In the genomic region with DNA sequence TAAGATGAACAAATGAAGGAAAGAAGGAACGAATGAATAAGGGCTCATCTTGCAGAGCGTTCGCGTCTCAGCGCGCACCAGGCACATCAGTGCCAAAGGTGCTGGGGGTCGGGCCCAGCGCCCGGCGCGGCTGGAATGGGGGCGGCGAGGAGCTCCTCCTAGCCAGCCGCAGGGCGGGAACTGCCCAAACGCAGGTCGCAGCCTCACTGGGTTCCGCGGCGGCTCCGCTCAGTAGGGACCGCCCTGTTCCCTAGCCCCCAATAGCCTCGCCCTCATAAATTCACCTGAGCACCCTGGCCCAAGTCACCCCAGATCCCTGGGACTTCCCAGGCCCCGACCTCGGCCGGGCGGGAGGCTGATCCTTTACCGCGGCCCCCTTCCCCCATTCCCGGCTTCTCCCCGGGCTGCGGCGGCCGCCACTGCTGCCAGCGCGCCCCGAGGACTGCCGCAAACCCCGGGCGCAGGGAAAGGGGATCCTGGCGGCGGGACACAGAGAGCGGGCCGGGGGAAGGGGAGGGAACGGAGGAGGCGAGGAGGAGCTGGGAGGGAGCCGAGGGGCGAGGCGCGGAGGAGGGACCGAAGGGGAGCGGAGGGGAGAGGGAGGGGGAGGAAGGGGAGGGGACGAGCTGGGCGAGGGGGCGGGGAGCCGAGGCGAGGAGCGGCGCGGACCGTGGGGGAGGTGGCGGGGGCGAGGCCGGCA, we compare ENCODE assay signal across 8 cellular contexts. TPM values are rescaled to one million over a fixed set of nuclear protein-coding genes. Genes with fewer than 3 reads are reported as not detected.
DNase-seq lines count a peak whose midpoint lies in the region; ATAC-seq and TF ChIP-seq lines count a peak whose summit lies in the region.

No MANE protein-coding gene starts in this region.

- H3K27ac ChIP-seq in mesendoderm (ENCODE audit: low read depth, low read length) (no peak overlapping the region), upper lobe of left lung (no peak overlapping the region)

- H3K56ac ChIP-seq in mesendoderm (ENCODE audit: low read length): peak overlapping the region; percentile 47

- POLR2A ChIA-PET in Caco-2 (lab: Charles Lee): no interaction called here

- DNase-seq in Caco-2 (peak in 1 of 2 experiments; percentile 30), NCI-H1694 treated with DMSO at 0.1 percent for 48 hours (lab: John Stamatoyannopoulos, UW) (peak; percentile 42), mesendoderm (peak; percentile 69), upper lobe of left lung (peak in 1 of 2 donors; percentile 82), RPMI8226 (no peak), hepatic stellate cell (ENCODE audit: low spot score) (no peak)

- CTCF ChIA-PET in Caco-2 (lab: Charles Lee): interaction anchor here (0.6 to 1.4 kb wide), 5 partner anchors 10 to 144 kb away, joined by 3 to 6 read pairs (median 4); no protein-coding TSS in a partner anchor

- H4K5ac ChIP-seq in mesendoderm (ENCODE audit: low read length): no peak overlapping the region

- H3K9me3 ChIP-seq in Caco-2 (no peaks in the 10 kb centered on the region), upper lobe of left lung (no peaks in the 10 kb centered on the region)

- H3K4me3 ChIP-seq in Caco-2 (ENCODE audit: low read depth, low read length): peak overlapping the region; percentile 36
- peak overlapping the region; percentile 1 for H3K4me3 ChIP-seq in mesendoderm (ENCODE audit: low read length)
- peak overlapping the region in 3 of 4 donors; percentile 40 to 47 (median 46) for H3K4me3 ChIP-seq in upper lobe of left lung

- H3K4me1 ChIP-seq in Caco-2 (0 out of 2 replicates have a peak, but pooled peaks cover 3% of the 10 kb centered on the region), mesendoderm (ENCODE audit: control insufficient read depth, low read depth, low read length) (no peaks in the 10 kb centered on the region), upper lobe of left lung (peaks cover 24 to 29% (median 25%) of the 10 kb centered on the region in 4 donors)

- WGBS in mesendoderm (ENCODE audit: extremely low coverage, insufficient coverage, low lambda C conversion rate): no CpG with 5 or more reads among the region's 64 CpGs
- 1 to 2% methylated on average over 13 to 24 of the region's 64 CpGs for WGBS in upper lobe of left lung, 2 donors

- H3K27me3 Mint-ChIP-seq in Caco-2 (ENCODE audit: insufficient read depth, unreplicated experiment) (peaks cover 31% of the 10 kb centered on the region), brain (peaks cover 43% of the 10 kb centered on the region)

- no peak overlapping the region for H4K8ac ChIP-seq in mesendoderm (ENCODE audit: low read depth, low read length)

- H3K4ac ChIP-seq in mesendoderm (ENCODE audit: low read depth, low read length): no peak overlapping the region

- H3K9me3 Mint-ChIP-seq in Caco-2 (ENCODE audit: unreplicated experiment): no peaks in the 10 kb centered on the region
- no peaks in the 10 kb centered on the region for H3K9me3 Mint-ChIP-seq in brain

- H2AK5ac ChIP-seq in mesendoderm (ENCODE audit: low read length): no peak overlapping the region

- H3K9ac ChIP-seq in mesendoderm (ENCODE audit: low read length): peak overlapping the region; percentile 25

- no peak overlapping the region for H3K23ac ChIP-seq in mesendoderm (ENCODE audit: low read length)

- TF ChIP-seq CTCF in Caco-2 (IDR thresholded peaks at IDR 0.05; ENCODE audit: insufficient read depth in 1 of 2, low read depth in 1 of 2, low read length in 1 of 2, severe bottlenecking in 1 of 2, unreplicated experiment in 1 of 2): no peak
- peak in 1 of 2 experiments; percentile 2 for TF ChIP-seq CTCF in brain (conservative IDR thresholded peaks at IDR 0.05)
- TF ChIP-seq CTCF in upper lobe of left lung (IDR thresholded peaks at IDR 0.05): no peak

- peak overlapping the region; percentile 61 for H3K18ac ChIP-seq in mesendoderm (ENCODE audit: low read length)

- H3K27ac Mint-ChIP-seq in Caco-2 (ENCODE audit: unreplicated experiment): no peak overlapping the region
- H3K27ac Mint-ChIP-seq in brain: peak overlapping the region in 2 of 5 experiments; percentile 88 to 89

- H3K4me2 ChIP-seq in mesendoderm (ENCODE audit: low read length): peak overlapping the region; percentile 53

- H2BK120ac ChIP-seq in mesendoderm (ENCODE audit: low read depth, low read length): no peak overlapping the region

- no peak overlapping the region for H2BK5ac ChIP-seq in mesendoderm (ENCODE audit: low read length)

- no peak overlapping the region for H2BK15ac ChIP-seq in mesendoderm (replicated peaks; ENCODE audit: low read depth)

- H3K4me3 Mint-ChIP-seq in Caco-2 (ENCODE audit: unreplicated experiment): peak overlapping the region; percentile 72
- H3K4me3 Mint-ChIP-seq in brain: peak overlapping the region; percentile 91 to 94 (median 92)

- no peaks in the 10 kb centered on the region for H3K79me2 ChIP-seq in mesendoderm (ENCODE audit: control insufficient read depth, insufficient read depth, low read length)

- TF ChIP-seq POLR2A in upper lobe of left lung (IDR thresholded peaks at IDR 0.05): no peak

- BruUV-seq in Caco-2 (replicated peaks; lab: Mats Ljungman, UMichigan): no TSS peak

- ATAC-seq in upper lobe of left lung (ENCODE audit: low FRiP score in 2 of 2) (peak in 1 of 2 donors; percentile 59), HG02840 (IDR thresholded peaks at IDR 0.05; ENCODE audit: low FRiP score, unreplicated experiment) (no peak)

- H3K36me3 Mint-ChIP-seq in Caco-2 (ENCODE audit: insufficient read depth, unreplicated experiment) (no peaks in the 10 kb centered on the region), brain (no peaks in the 10 kb centered on the region)

- no peaks in the 10 kb centered on the region for H3K36me3 ChIP-seq in Caco-2 (ENCODE audit: control insufficient read depth, insufficient read depth, low read length)
- no peaks in the 10 kb centered on the region for H3K36me3 ChIP-seq in mesendoderm (ENCODE audit: control insufficient read depth, insufficient read depth, low read length)
- H3K36me3 ChIP-seq in upper lobe of left lung: no peaks in the 10 kb centered on the region

- intact Hi-C loops in Caco-2 (cut with micrococcal nuclease; ENCODE audit: unreplicated experiment): loop anchor here (10.0 kb wide), 1 partner anchor 139 kb away; no protein-coding TSS in a partner anchor

- H3K4me1 Mint-ChIP-seq in Caco-2 (ENCODE audit: low read depth, unreplicated experiment) (no peaks in the 10 kb centered on the region), brain (peaks cover 18% of the 10 kb centered on the region)

- TF ChIP-seq EP300 in upper lobe of left lung (IDR thresholded peaks at IDR 0.05): no peak

- no peaks in the 10 kb centered on the region for H3K79me1 ChIP-seq in mesendoderm (ENCODE audit: low read length)

- H3K27me3 ChIP-seq in Caco-2 (replicated peaks; ENCODE audit: control insufficient read depth, insufficient read depth, low read length) (peaks cover 3% of the 10 kb centered on the region), mesendoderm (ENCODE audit: insufficient read depth, low read length, poor library complexity) (peaks cover 15% of the 10 kb centered on the region), upper lobe of left lung (peaks cover 0 to 38% (median 21%) of the 10 kb centered on the region in 4 donors)

RNA-seq across cellular contexts. Expression of gene CRHR1, which starts 0.4 kb away (rescaled TPM):
- total RNA-seq in Caco-2 (2022) (not detected in 2 replicates), upper lobe of left lung (not detected)
- 4.1 TPM for polyA plus RNA-seq in brain (ENCODE audit: insufficient read depth, low read depth, low replicate concordance)
- polyA plus RNA-seq in mesendoderm (2013, experiment 1 of 2): 0.13 TPM
- 0.14 TPM for polyA plus RNA-seq in mesendoderm (2013, experiment 2 of 2)

Comparison
In these comparisons a context has a peak if more than half of its experiments do, and no peak if none do; other contexts are left out.
1. DNase-seq: peak in NCI-H1694 treated with DMSO at 0.1 percent for 48 hours (single experiment) and mesendoderm (single experiment); none in RPMI8226 (single experiment) and hepatic stellate cell (single experiment).
2. Peak in every context shown above with its lines, with median percentiles within 50 percentile points of each other: H3K4me3 ChIP-seq.